In the genomic region with DNA sequence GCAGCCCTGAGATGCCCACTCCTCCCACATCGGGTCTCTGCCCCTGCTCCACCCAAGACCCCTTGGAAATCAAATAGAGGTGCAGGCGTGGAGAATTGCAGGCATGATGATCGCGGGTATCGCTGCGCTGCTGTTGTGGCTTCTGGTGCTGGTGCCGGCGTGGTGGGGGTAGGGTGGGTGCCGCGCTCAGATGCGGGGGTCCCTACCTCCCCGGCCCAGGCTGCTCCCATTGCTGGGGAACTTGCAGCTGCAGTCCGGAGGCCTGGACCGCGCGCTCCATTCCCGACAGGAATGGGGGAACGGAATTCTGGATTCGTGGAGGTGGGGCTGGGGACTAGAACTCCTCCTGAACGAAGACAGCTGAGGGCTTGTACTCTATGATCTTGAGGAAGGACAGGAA, we compare ENCODE assay signal across 21 cellular contexts. TPM values are rescaled to one million over a fixed set of nuclear protein-coding genes. Genes with fewer than 3 reads are reported as not detected.
A peak's percentile ranks its signal among the peaks of the same experiment; 100 is the strongest.
DNase-seq lines count a peak whose midpoint lies in the region; ATAC-seq and TF ChIP-seq lines count a peak whose summit lies in the region.
"Had no signal": no experiment of that assay in that cellular context is flagged by ENCODE, and none has a peak within 500 bp of the region (broad histone marks: within the 10 kb centered on the region; RNA-seq: fewer than 3 reads in every experiment).

No MANE protein-coding gene starts in this region.

- no peaks in the 10 kb centered on the region for H3K27me3 Mint-ChIP-seq in activated CD4-positive, alpha-beta memory T cell treated with anti-CD3 and anti-CD28 coated beads for 36 hours
- H3K27me3 Mint-ChIP-seq in activated CD4-positive, alpha-beta memory T cell treated with anti-CD3 and anti-CD28 coated beads, Interleukin-2, amount 10 ng/mL, durations not matched to agents 7 days and 5 days = peaks cover 31% of the 10 kb centered on the region
- H3K27me3 Mint-ChIP-seq in T-helper 17 cell = no peaks in the 10 kb centered on the region

- no peaks in the 10 kb centered on the region for H3K4me1 ChIP-seq in iPS-15b (ENCODE audit: control insufficient read depth, insufficient read depth, low read length)
- H3K4me1 ChIP-seq in tibial artery = peaks cover 0 to 20% (median 7%) of the 10 kb centered on the region in 4 donors
- H3K4me1 ChIP-seq: parathyroid adenoma, SJSA1, upper lobe of right lung had no signal

- H3K36me3 Mint-ChIP-seq in activated CD4-positive, alpha-beta memory T cell treated with anti-CD3 and anti-CD28 coated beads for 36 hours = no peaks in the 10 kb centered on the region
- no peaks in the 10 kb centered on the region for H3K36me3 Mint-ChIP-seq in activated CD4-positive, alpha-beta memory T cell treated with anti-CD3 and anti-CD28 coated beads, Interleukin-2, amount 10 ng/mL, durations not matched to agents 7 days and 5 days (ENCODE audit: low read depth)
- no peaks in the 10 kb centered on the region for H3K36me3 Mint-ChIP-seq in T-helper 17 cell (ENCODE audit: low read depth)
- no peaks in the 10 kb centered on the region for H3K36me3 Mint-ChIP-seq in stimulated activated effector memory CD8-positive, alpha-beta T cell treated with anti-CD3 and anti-CD28 coated beads, Interleukin-12 subunit alpha, Interleukin-12 subunit beta, amount 100 ng/mL, for 72 hours

- H3K9ac ChIP-seq in iPS-15b (ENCODE audit: low read depth, low read length) = no peak overlapping the region
- H3K9ac ChIP-seq: parathyroid adenoma had no signal

- POLR2A ChIA-PET in activated CD4-positive, alpha-beta memory T cell treated with anti-CD3 and anti-CD28 coated beads for 36 hours (lab: Charles Lee) = interaction anchor here (0.6 kb wide), 1 partner anchor 568 kb away, joined by 3 read pairs; no protein-coding TSS in a partner anchor
- POLR2A ChIA-PET in activated CD4-positive, alpha-beta memory T cell treated with anti-CD3 and anti-CD28 coated beads, Interleukin-2, amount 10 ng/mL, durations not matched to agents 7 days and 5 days (lab: Charles Lee) = no interaction called here

- intact Hi-C loops in activated CD4-positive, alpha-beta memory T cell treated with anti-CD3 and anti-CD28 coated beads for 36 hours (cut with micrococcal nuclease) = loop anchor here (5.0 kb wide), 1 partner anchor 322 kb away; no protein-coding TSS in a partner anchor
- intact Hi-C loops in tibial artery (cut with DNase I; ENCODE audit: low total_unique reads) = no loop called here

- H3K27ac Mint-ChIP-seq in activated CD4-positive, alpha-beta memory T cell treated with anti-CD3 and anti-CD28 coated beads for 36 hours = no peak overlapping the region
- no peak overlapping the region for H3K27ac Mint-ChIP-seq in activated CD4-positive, alpha-beta memory T cell treated with anti-CD3 and anti-CD28 coated beads, Interleukin-2, amount 10 ng/mL, durations not matched to agents 7 days and 5 days
- no peak overlapping the region for H3K27ac Mint-ChIP-seq in T-helper 17 cell
- no peak overlapping the region for H3K27ac Mint-ChIP-seq in stimulated activated effector memory CD8-positive, alpha-beta T cell treated with anti-CD3 and anti-CD28 coated beads, Interleukin-12 subunit alpha, Interleukin-12 subunit beta, amount 100 ng/mL, for 72 hours

- H3K4me3 ChIP-seq in iPS-15b (ENCODE audit: low read depth, low read length) = peak overlapping the region; percentile 35
- no peak overlapping the region for H3K4me3 ChIP-seq in tibial artery
- H3K4me3 ChIP-seq: SJSA1 had no signal

- H3K9me3 Mint-ChIP-seq in activated CD4-positive, alpha-beta memory T cell treated with anti-CD3 and anti-CD28 coated beads for 36 hours = no peaks in the 10 kb centered on the region
- H3K9me3 Mint-ChIP-seq in activated CD4-positive, alpha-beta memory T cell treated with anti-CD3 and anti-CD28 coated beads, Interleukin-2, amount 10 ng/mL, durations not matched to agents 7 days and 5 days = no peaks in the 10 kb centered on the region
- H3K9me3 Mint-ChIP-seq in stimulated activated effector memory CD8-positive, alpha-beta T cell treated with anti-CD3 and anti-CD28 coated beads, Interleukin-12 subunit alpha, Interleukin-12 subunit beta, amount 100 ng/mL, for 72 hours = no peaks in the 10 kb centered on the region

- H3K4me1 Mint-ChIP-seq in activated CD4-positive, alpha-beta memory T cell treated with anti-CD3 and anti-CD28 coated beads for 36 hours (ENCODE audit: low read depth) = peaks cover 6% of the 10 kb centered on the region
- H3K4me1 Mint-ChIP-seq in activated CD4-positive, alpha-beta memory T cell treated with anti-CD3 and anti-CD28 coated beads, Interleukin-2, amount 10 ng/mL, durations not matched to agents 7 days and 5 days = peaks cover 18% of the 10 kb centered on the region
- peaks cover 11% of the 10 kb centered on the region for H3K4me1 Mint-ChIP-seq in T-helper 17 cell
- H3K4me1 Mint-ChIP-seq in stimulated activated effector memory CD8-positive, alpha-beta T cell treated with anti-CD3 and anti-CD28 coated beads, Interleukin-12 subunit alpha, Interleukin-12 subunit beta, amount 100 ng/mL, for 72 hours = peaks cover 26% of the 10 kb centered on the region

- H3K9me3 ChIP-seq in T-helper 17 cell (ENCODE audit: control insufficient read depth, low read length, poor library complexity, severe bottlenecking) (no peaks in the 10 kb centered on the region), iPS-15b (ENCODE audit: control insufficient read depth, insufficient read depth, low read length) (no peaks in the 10 kb centered on the region), tibial artery (no peaks in the 10 kb centered on the region)
- H3K9me3 ChIP-seq: heart right ventricle, SJSA1, upper lobe of right lung had no signal

- H3K27me3 ChIP-seq in iPS-15b (ENCODE audit: control insufficient read depth, insufficient read depth, low read length) (peaks cover 2% of the 10 kb centered on the region), tibial artery (no peaks in the 10 kb centered on the region)
- H3K27me3 ChIP-seq: cardiac muscle cell, upper lobe of right lung had no signal

- H3K4me3 Mint-ChIP-seq in activated CD4-positive, alpha-beta memory T cell treated with anti-CD3 and anti-CD28 coated beads for 36 hours = peak overlapping the region; percentile 39
- no peak overlapping the region for H3K4me3 Mint-ChIP-seq in activated CD4-positive, alpha-beta memory T cell treated with anti-CD3 and anti-CD28 coated beads, Interleukin-2, amount 10 ng/mL, durations not matched to agents 7 days and 5 days
- H3K4me3 Mint-ChIP-seq in T-helper 17 cell = peak overlapping the region; percentile 85
- H3K4me3 Mint-ChIP-seq in stimulated activated effector memory CD8-positive, alpha-beta T cell treated with anti-CD3 and anti-CD28 coated beads, Interleukin-12 subunit alpha, Interleukin-12 subunit beta, amount 100 ng/mL, for 72 hours = peak overlapping the region; percentile 80

- H3K36me3 ChIP-seq in iPS-15b (ENCODE audit: control insufficient read depth, insufficient read depth, low read length) (no peaks in the 10 kb centered on the region), tibial artery (no peaks in the 10 kb centered on the region)
- H3K36me3 ChIP-seq: cardiac muscle cell, heart right ventricle, SJSA1, upper lobe of right lung had no signal

- TF ChIP-seq CTCF in tibial artery (IDR thresholded peaks at IDR 0.05) = no peak

- ATAC-seq in T-helper 17 cell = no peak
- no peak for ATAC-seq in stimulated activated effector memory CD8-positive, alpha-beta T cell treated with anti-CD3 and anti-CD28 coated beads, Interleukin-12 subunit alpha, Interleukin-12 subunit beta, amount 100 ng/mL, for 72 hours

- CTCF ChIA-PET in activated CD4-positive, alpha-beta memory T cell treated with anti-CD3 and anti-CD28 coated beads for 36 hours (lab: Charles Lee) = no interaction called here
- CTCF ChIA-PET in activated CD4-positive, alpha-beta memory T cell treated with anti-CD3 and anti-CD28 coated beads, Interleukin-2, amount 10 ng/mL, durations not matched to agents 7 days and 5 days (lab: Charles Lee) = interaction anchor here (1.0 kb wide), 1 partner anchor 10 kb away, joined by 3 read pairs; no protein-coding TSS in a partner anchor

- DNase-seq in activated CD4-positive, alpha-beta memory T cell treated with anti-CD3 and anti-CD28 coated beads for 36 hours = no peak
- DNase-seq in activated CD4-positive, alpha-beta memory T cell treated with anti-CD3 and anti-CD28 coated beads, Interleukin-2, amount 10 ng/mL, durations not matched to agents 7 days and 5 days = no peak
- DNase-seq in T-helper 17 cell (no peak), hippocampal formation (lab: John Stamatoyannopoulos, UW) (no peak), tibial artery (no peak), Ammon's horn (ENCODE audit: low spot score) (no peak)
- no peak for DNase-seq in stimulated activated effector memory CD8-positive, alpha-beta T cell treated with anti-CD3 and anti-CD28 coated beads, Interleukin-12 subunit alpha, Interleukin-12 subunit beta, amount 100 ng/mL, for 72 hours (ENCODE audit: low spot score in 2 of 2)
- DNase-seq: COR-L47, EL, heart right ventricle, NCI-H2081, NCI-H526 treated with DMSO at 0.1 percent for 48 hours, OCI-M1, upper lobe of right lung had no signal

- no peak overlapping the region for H3K27ac ChIP-seq in tibial artery
- H3K27ac ChIP-seq: cardiac muscle cell, parathyroid adenoma, SJSA1, upper lobe of right lung had no signal

RNA-seq across cellular contexts. Expression of a gene that starts 20.4 kb away (rescaled TPM):
- not detected for total RNA-seq in activated CD4-positive, alpha-beta memory T cell treated with anti-CD3 and anti-CD28 coated beads for 36 hours
- total RNA-seq in activated CD4-positive, alpha-beta memory T cell treated with anti-CD3 and anti-CD28 coated beads, Interleukin-2, amount 10 ng/mL, durations not matched to agents 7 days and 5 days = not detected
- total RNA-seq in T-helper 17 cell = under 1 TPM; 0.25 to 0.37 TPM
- total RNA-seq: cardiac muscle cell, fibroblast of lung, heart right ventricle, SJSA1, smooth muscle cell, upper lobe of right lung had no signal

RNA-seq across cellular contexts. Expression of a gene that starts 46.4 kb away (rescaled TPM):
- not detected for total RNA-seq in activated CD4-positive, alpha-beta memory T cell treated with anti-CD3 and anti-CD28 coated beads for 36 hours
- not detected for total RNA-seq in activated CD4-positive, alpha-beta memory T cell treated with anti-CD3 and anti-CD28 coated beads, Interleukin-2, amount 10 ng/mL, durations not matched to agents 7 days and 5 days
- not detected for total RNA-seq in T-helper 17 cell
- total RNA-seq: cardiac muscle cell, fibroblast of lung, heart right ventricle, mononuclear cell, SJSA1, smooth muscle cell, upper lobe of right lung had no signal

RNA-seq across cellular contexts. Expression of a gene that starts 58.4 kb away (rescaled TPM):
- total RNA-seq in activated CD4-positive, alpha-beta memory T cell treated with anti-CD3 and anti-CD28 coated beads for 36 hours = under 1 TPM; 0.75 to 0.76 TPM
- total RNA-seq in activated CD4-positive, alpha-beta memory T cell treated with anti-CD3 and anti-CD28 coated beads, Interleukin-2, amount 10 ng/mL, durations not matched to agents 7 days and 5 days = 1 to 10 TPM in 1 of 2 experiments, under 1 TPM in 1; 0.68 to 1.6 TPM
- total RNA-seq in T-helper 17 cell = 1 to 10 TPM in 1 of 2 donors, under 1 TPM in 1; 0.75 to 1.1 TPM
- total RNA-seq: SJSA1 had no signal
